8 cellular contexts compared by ENCODE assay signal in genomic region chr17:1275962-1276736, GRCh38. TPM values are rescaled to one million over a fixed set of nuclear protein-coding genes. Genes with fewer than 3 reads are reported as not detected.
DNase-seq lines count a peak whose midpoint lies in the region; ATAC-seq, FAIRE-seq and TF ChIP-seq lines count a peak whose summit lies in the region.

No MANE protein-coding gene starts in this region.

- H3K36me3 Mint-ChIP-seq in progenitor cell of endocrine pancreas (ENCODE audit: insufficient read depth) = no peaks in the 10 kb centered on the region

- no peaks in the 10 kb centered on the region for H3K36me3 ChIP-seq in Panc1 (ENCODE audit: control insufficient read depth, insufficient read depth, low read length)

- FAIRE-seq in frontal cortex (lab: Jason Lieb, UNC) = no peak

- no peak overlapping the region for H3K27ac ChIP-seq in Panc1 (ENCODE audit: low read length)

- intact Hi-C loops in Panc1 (cut with micrococcal nuclease; ENCODE audit: unreplicated experiment) = loop anchor here (2.0 kb wide), 1 partner anchor 57 kb away; no protein-coding TSS in a partner anchor

- H3K4me3 ChIP-seq in Panc1 (ENCODE audit: low read depth in 2 of 2, low read length in 2 of 2) = peak overlapping the region in 1 of 2 experiments; percentile 31; a peak in 2 of 4 replicates

- H3K4me3 Mint-ChIP-seq in progenitor cell of endocrine pancreas (ENCODE audit: low read depth) = no peak overlapping the region

- H3K4me1 Mint-ChIP-seq in progenitor cell of endocrine pancreas (ENCODE audit: low read depth) = no peaks in the 10 kb centered on the region

- no peaks in the 10 kb centered on the region for H3K9me3 ChIP-seq in Panc1 (ENCODE audit: control insufficient read depth, insufficient read depth, low read depth, low read length)

- no peaks in the 10 kb centered on the region for H3K4me1 ChIP-seq in Panc1 (ENCODE audit: control insufficient read depth, insufficient read depth, low read length)

- H3K27me3 Mint-ChIP-seq in progenitor cell of endocrine pancreas = peaks cover 38% of the 10 kb centered on the region

- H3K27ac Mint-ChIP-seq in progenitor cell of endocrine pancreas = no peak overlapping the region

- ATAC-seq in Panc1 = peak; percentile 86
- no peak for ATAC-seq in HG03520 (IDR thresholded peaks at IDR 0.05; ENCODE audit: unreplicated experiment)
- no peak for ATAC-seq in HG02763 (IDR thresholded peaks at IDR 0.05; ENCODE audit: unreplicated experiment)

- H3K27me3 ChIP-seq in Panc1 (ENCODE audit: control insufficient read depth, insufficient read depth, low read length) = no peaks in the 10 kb centered on the region

- in situ Hi-C loops in Panc1 (cut with HindIII; ENCODE audit: low pct_unique_long_range_greater_than_20kb, low sequenced_read_pairs) = no loop called here

- H3K9me3 Mint-ChIP-seq in progenitor cell of endocrine pancreas (ENCODE audit: low read depth) = no peaks in the 10 kb centered on the region

- POLR2A ChIA-PET in Panc1 (lab: Charles Lee) = no interaction called here

- DNase-seq in NK-92 treated with Interleukin-12 subunit alpha and Interleukin-12 subunit beta, amount 100 ng/mL, for 24 hours (lab: John Stamatoyannopoulos, UW) = peak; percentile 31
- no peak for DNase-seq in NK-92 (lab: John Stamatoyannopoulos, UW; ENCODE audit: unreplicated experiment)
- no peak for DNase-seq in Panc1 (ENCODE audit: low read depth, low spot score)
- peak; percentile 46 to 60 for DNase-seq in activated T-helper 1 cell treated with anti-CD3 and anti-CD28 coated beads, Interleukin-2, amount 50 U/mL, for 16 hours (ENCODE audit: low read depth in 1 of 2, low spot score in 1 of 2)
- DNase-seq in frontal cortex (ENCODE audit: low spot score in 2 of 2) = peak; percentile 49 to 70
- peak; percentile 66 for DNase-seq in progenitor cell of endocrine pancreas (ENCODE audit: low spot score, unreplicated experiment)

- CTCF ChIA-PET in Panc1 (lab: Charles Lee) = interaction anchor here (2.0 kb wide), 1 partner anchor 56 kb away, joined by 4 read pairs; no protein-coding TSS in a partner anchor

- no TSS peak for BruUV-seq in Panc1 (replicated peaks; lab: Mats Ljungman, UMichigan)

- peak; percentile 90 for TF ChIP-seq CTCF in Panc1 (IDR thresholded peaks at IDR 0.05)
- peak; percentile 84 for TF ChIP-seq CTCF in progenitor cell of endocrine pancreas (IDR thresholded peaks at IDR 0.05; ENCODE audit: unreplicated experiment)

RNA-seq across cellular contexts. Expression of gene TRARG1, which starts 3.3 kb away (rescaled TPM):
- total RNA-seq in Panc1 (2021; ENCODE audit: unreplicated experiment) = not detected
- polyA plus RNA-seq in Panc1 (2012; ENCODE audit: insufficient read length) = not detected
- total RNA-seq in frontal cortex = not detected
- total RNA-seq in progenitor cell of endocrine pancreas = not detected in 2 replicates

RNA-seq across cellular contexts. Expression of gene BHLHA9, which starts 5.9 kb away (rescaled TPM):
- total RNA-seq in Panc1 (2021; ENCODE audit: unreplicated experiment) = 0.21 TPM
- not detected for polyA plus RNA-seq in Panc1 (2012; ENCODE audit: insufficient read length)
- total RNA-seq in frontal cortex = not detected
- not detected in 2 replicates for total RNA-seq in progenitor cell of endocrine pancreas

Comparison
In these comparisons a context has a peak if more than half of its experiments do, and no peak if none do; other contexts are left out.
1. DNase-seq: peak in NK-92 treated with Interleukin-12 subunit alpha and Interleukin-12 subunit beta, amount 100 ng/mL, for 24 hours (single experiment), activated T-helper 1 cell treated with anti-CD3 and anti-CD28 coated beads, Interleukin-2, amount 50 U/mL, for 16 hours (2 of 2), frontal cortex (2 of 2) and progenitor cell of endocrine pancreas (single experiment); none in NK-92 (single experiment) and Panc1 (single experiment).